In the genomic region with DNA sequence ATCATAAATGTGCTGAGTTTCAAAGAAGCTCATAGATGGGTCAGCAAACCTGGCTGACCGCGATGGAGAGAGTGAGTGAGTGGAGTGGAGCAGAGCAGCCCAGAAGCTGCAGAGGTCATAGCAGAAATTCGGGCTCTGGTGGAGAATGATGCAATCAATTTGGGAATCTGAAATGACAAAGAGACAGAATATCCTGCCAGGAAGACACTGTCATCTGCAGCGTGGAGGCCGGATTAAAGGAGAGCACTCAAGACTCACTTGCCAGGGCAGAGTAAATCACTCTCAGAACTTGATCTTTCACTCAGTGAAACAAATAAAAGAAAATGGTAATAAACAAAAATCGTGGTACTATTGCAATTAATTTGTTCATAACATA, we compare ENCODE assay signal across 20 cellular contexts.
DNase-seq lines count a peak whose midpoint lies in the region; ATAC-seq and TF ChIP-seq lines count a peak whose summit lies in the region.
"Had no signal": no experiment of that assay in that cellular context is flagged by ENCODE, and none has a peak within 500 bp of the region (broad histone marks: within the 10 kb centered on the region; RNA-seq: fewer than 3 reads in every experiment).

No MANE protein-coding gene starts in this region.

- peaks cover 0 to 3% (median 0%) of the 10 kb centered on the region in 3 experiments; a peak in 1 of 7 replicates for H3K36me3 Mint-ChIP-seq in H9 (ENCODE audit: insufficient read depth in 1 of 3, low read depth in 3 of 3)
- no peaks in the 10 kb centered on the region for H3K36me3 Mint-ChIP-seq in activated T-helper 2 cell treated with anti-CD3 and anti-CD28 coated beads, Interferon-gamma antibody, Interleukin-2, Interleukin-4, amounts not matched to agents 10 μg/mL and 5 μg/mL and 100 μg/mL, durations not matched to agents 14 hours and 24 hours and 36 hours (ENCODE audit: low read depth)

- H3K23me2 ChIP-seq in H9 (ENCODE audit: insufficient read length, low read depth, low read length, poor library complexity, severe bottlenecking) = no peaks in the 10 kb centered on the region

- H3K9me3 Mint-ChIP-seq in H9 = peaks cover 0 to 3% of the 10 kb centered on the region in 2 experiments; a peak in 2 of 5 replicates
- no peaks in the 10 kb centered on the region for H3K9me3 Mint-ChIP-seq in activated T-helper 2 cell treated with anti-CD3 and anti-CD28 coated beads, Interferon-gamma antibody, Interleukin-2, Interleukin-4, amounts not matched to agents 10 μg/mL and 5 μg/mL and 100 μg/mL, durations not matched to agents 14 hours and 24 hours and 36 hours
- H3K9me3 Mint-ChIP-seq: activated T-cell treated with anti-CD3 and anti-CD28 coated beads, Interleukin-2, amount 50 U/mL, for 72 hours had no signal

- H3K9ac ChIP-seq in H9 (ENCODE audit: extremely low read depth, insufficient read length, low read length) (no peak overlapping the region), liver (ENCODE audit: low read depth in 1 of 2, low read length in 2 of 2) (no peak overlapping the region)

- no peak overlapping the region for H4K91ac ChIP-seq in H9 (ENCODE audit: insufficient read length, low read depth, low read length)

- no peaks in the 10 kb centered on the region for H3K27me3 Mint-ChIP-seq in H9 (ENCODE audit: low read depth)
- H3K27me3 Mint-ChIP-seq in activated T-helper 2 cell treated with anti-CD3 and anti-CD28 coated beads, Interferon-gamma antibody, Interleukin-2, Interleukin-4, amounts not matched to agents 10 μg/mL and 5 μg/mL and 100 μg/mL, durations not matched to agents 14 hours and 24 hours and 36 hours (ENCODE audit: low read depth) = peaks cover 31% of the 10 kb centered on the region

- no peak for TF ChIP-seq CTCF in H9 (conservative IDR thresholded peaks at IDR 0.05)
- no peak for TF ChIP-seq CTCF in WERI-Rb-1 (IDR thresholded peaks at IDR 0.05; ENCODE audit: low read depth, low read length)
- no peak for TF ChIP-seq CTCF in liver (IDR thresholded peaks at IDR 0.05; ENCODE audit: low read depth, low read length, missing input control)

- H3T11ph ChIP-seq in H9 (ENCODE audit: low read length) = no peak overlapping the region

- no peak overlapping the region for H2BK15ac ChIP-seq in H9 (ENCODE audit: low read depth, low read length)

- H3K18ac ChIP-seq in H9 (ENCODE audit: insufficient read length, low read depth, low read length) = no peak overlapping the region

- no peak overlapping the region for H2AFZ ChIP-seq in H9 (ENCODE audit: low read length)

- peak overlapping the region in 2 of 3 experiments; percentile 9 to 25; a peak in 3 of 7 replicates for H3K27ac Mint-ChIP-seq in H9
- H3K27ac Mint-ChIP-seq in activated T-helper 2 cell treated with anti-CD3 and anti-CD28 coated beads, Interferon-gamma antibody, Interleukin-2, Interleukin-4, amounts not matched to agents 10 μg/mL and 5 μg/mL and 100 μg/mL, durations not matched to agents 14 hours and 24 hours and 36 hours = no peak overlapping the region
- H3K27ac Mint-ChIP-seq: activated T-cell treated with anti-CD3 and anti-CD28 coated beads, Interleukin-2, amount 50 U/mL, for 72 hours had no signal

- H3K14ac ChIP-seq in H9 (ENCODE audit: insufficient read depth, low read length) = no peak overlapping the region

- WGBS in H9 (ENCODE audit: extremely low coverage, insufficient read length, low lambda C conversion rate) = no CpG with 5 or more reads among the region's 6 CpGs
- WGBS in liver = 38% methylated on average over 6 of the region's 6 CpGs

- no peak overlapping the region for H3K4me2 ChIP-seq in H9 (ENCODE audit: insufficient read depth, insufficient read length, low read length)

- H3K79me1 ChIP-seq in H9 (ENCODE audit: insufficient read depth, low read depth, low read length, poor library complexity, severe bottlenecking) = no peaks in the 10 kb centered on the region

- peak in 1 of 2 donors; percentile 53 for TF ChIP-seq RAD21 in liver (IDR thresholded peaks at IDR 0.05)

- intact Hi-C loops in activated T-helper 2 cell treated with anti-CD3 and anti-CD28 coated beads, Interferon-gamma antibody, Interleukin-2, Interleukin-4, amounts not matched to agents 10 μg/mL and 5 μg/mL and 100 μg/mL, durations not matched to agents 14 hours and 24 hours and 36 hours (cut with micrococcal nuclease) = no loop called here
- intact Hi-C loops in Right ventricle myocardium inferior (cut with DNase I) = loop anchor here (10.0 kb wide), 1 partner anchor 227 kb away; no protein-coding TSS in a partner anchor

- no peak overlapping the region for H2BK120ac ChIP-seq in H9 (ENCODE audit: low read depth, low read length, poor library complexity, severe bottlenecking)

- H4K8ac ChIP-seq in H9 (replicated peaks; ENCODE audit: insufficient read length, low read depth, low read length) = no peak overlapping the region

- H4K20me1 ChIP-seq in H9 (ENCODE audit: control insufficient read depth, insufficient read depth, insufficient read length) = no peaks in the 10 kb centered on the region

- H3K27me3 ChIP-seq in H9 (ENCODE audit: insufficient read depth, low read length) (no peaks in the 10 kb centered on the region), WERI-Rb-1 (ENCODE audit: insufficient read depth, low read depth, severe bottlenecking) (no peaks in the 10 kb centered on the region), liver (ENCODE audit: control insufficient read depth in 4 of 4, insufficient read depth in 4 of 4, low read length in 3 of 4) (no peaks in the 10 kb centered on the region)
- H3K27me3 ChIP-seq: uterus had no signal

- no peak overlapping the region for H3K27ac ChIP-seq in H9 (ENCODE audit: insufficient read length, low read depth, low read length)
- peak overlapping the region; percentile 60 for H3K27ac ChIP-seq in WERI-Rb-1
- peak overlapping the region; percentile 14 to 52 for H3K27ac ChIP-seq in liver (ENCODE audit: low read depth in 1 of 2, low read length in 2 of 2)
- H3K27ac ChIP-seq: epithelial cell of prostate, uterus had no signal

- no peak overlapping the region for H3K56ac ChIP-seq in H9 (ENCODE audit: insufficient read length, low read depth, low read length)

- H3K4me1 ChIP-seq in H9 (ENCODE audit: insufficient read depth, low read length) (peaks cover 5% of the 10 kb centered on the region; the same call in 1 of the 2 replicates), liver (ENCODE audit: control insufficient read depth in 4 of 4, insufficient read depth in 4 of 4, low read length in 3 of 4) (peaks cover 0 to 22% (median 16%) of the 10 kb centered on the region in 4 donors)
- H3K4me1 ChIP-seq: HAP-1, uterus had no signal

- ATAC-seq in HG03442 (IDR thresholded peaks at IDR 0.05; ENCODE audit: unreplicated experiment) (no peak), Right ventricle myocardium inferior (no peak)
- ATAC-seq: activated T-cell treated with anti-CD3 and anti-CD28 coated beads, Interleukin-2, amount 50 U/mL, for 72 hours; stimulated activated naive CD8-positive, alpha-beta T cell treated with anti-CD3 and anti-CD28 coated beads, Interleukin-15, Interleukin-2, amounts not matched to agents 100 U/mL and 50 U/mL, for 24 hours had no signal

- H3K79me2 ChIP-seq in H9 (ENCODE audit: insufficient read depth, low read length) = no peaks in the 10 kb centered on the region

- no peak overlapping the region for H2BK12ac ChIP-seq in H9 (ENCODE audit: insufficient read length, low read depth, low read length)

- H3K36me3 ChIP-seq in WERI-Rb-1 (no peaks in the 10 kb centered on the region), liver (ENCODE audit: control insufficient read depth in 4 of 4, insufficient read depth in 3 of 4, low read depth in 1 of 4, low read length in 3 of 4) (no peaks in the 10 kb centered on the region)
- H3K36me3 ChIP-seq: HAP-1, uterus had no signal

- peaks cover 10 to 13% of the 10 kb centered on the region in 2 experiments for H3K4me1 Mint-ChIP-seq in H9
- no peaks in the 10 kb centered on the region for H3K4me1 Mint-ChIP-seq in activated T-helper 2 cell treated with anti-CD3 and anti-CD28 coated beads, Interferon-gamma antibody, Interleukin-2, Interleukin-4, amounts not matched to agents 10 μg/mL and 5 μg/mL and 100 μg/mL, durations not matched to agents 14 hours and 24 hours and 36 hours (ENCODE audit: low read depth)

- DNase-seq in AG20443 (ENCODE audit: low spot score) (peak; percentile 76), H9 (no peak), WERI-Rb-1 (peak; percentile 77), T-helper 9 cell (no peak), Right ventricle myocardium inferior (ENCODE audit: missing footprints) (no peak)
- DNase-seq in activated T-helper 2 cell treated with anti-CD3 and anti-CD28 coated beads, Interferon-gamma antibody, Interleukin-2, Interleukin-4, amounts not matched to agents 10 μg/mL and 5 μg/mL and 100 μg/mL, durations not matched to agents 14 hours and 24 hours and 36 hours (ENCODE audit: low spot score) = no peak
- DNase-seq: activated T-cell treated with anti-CD3 and anti-CD28 coated beads, Interleukin-2, amount 50 U/mL, for 72 hours; amygdala; head of caudate nucleus; islet precursor cell; KBM-7; NCI-H1436 treated with DMSO at 0.1 percent for 48 hours; NCI-H774; stimulated activated naive CD8-positive, alpha-beta T cell treated with anti-CD3 and anti-CD28 coated beads, Interleukin-15, Interleukin-2, amounts not matched to agents 100 U/mL and 50 U/mL, for 24 hours; T1000; uterus had no signal

- no peak overlapping the region for H2BK5ac ChIP-seq in H9 (ENCODE audit: insufficient read length, low read length)

- no peak overlapping the region for H2BK20ac ChIP-seq in H9 (ENCODE audit: low read depth, low read length, poor library complexity, severe bottlenecking)

- no peak overlapping the region for H2AK5ac ChIP-seq in H9 (ENCODE audit: insufficient read length, low read length)

- H3K9me3 ChIP-seq in H9 (ENCODE audit: control insufficient read depth, low read depth, low read length) (no peaks in the 10 kb centered on the region), WERI-Rb-1 (ENCODE audit: severe bottlenecking) (no peaks in the 10 kb centered on the region), liver (ENCODE audit: control insufficient read depth in 4 of 4, low read length in 3 of 4) (no peaks in the 10 kb centered on the region)
- H3K9me3 ChIP-seq: HAP-1, uterus had no signal

- H3K23ac ChIP-seq in H9 (ENCODE audit: insufficient read length, low read depth, low read length) = no peak overlapping the region

- no peak overlapping the region for H3K4me3 Mint-ChIP-seq in H9
- H3K4me3 Mint-ChIP-seq in activated T-helper 2 cell treated with anti-CD3 and anti-CD28 coated beads, Interferon-gamma antibody, Interleukin-2, Interleukin-4, amounts not matched to agents 10 μg/mL and 5 μg/mL and 100 μg/mL, durations not matched to agents 14 hours and 24 hours and 36 hours (ENCODE audit: low read depth) = no peak overlapping the region
- H3K4me3 Mint-ChIP-seq: activated T-cell treated with anti-CD3 and anti-CD28 coated beads, Interleukin-2, amount 50 U/mL, for 72 hours had no signal

- no peak overlapping the region for H4K5ac ChIP-seq in H9 (ENCODE audit: insufficient read length, low read depth, low read length)

- H3K4ac ChIP-seq in H9 (ENCODE audit: low read depth, low read length) = no peak overlapping the region

- no peak overlapping the region for H3K4me3 ChIP-seq in WERI-Rb-1 (ENCODE audit: low read depth, low read length)
- H3K4me3 ChIP-seq in liver (ENCODE audit: low read depth in 1 of 3, low read length in 3 of 3) = no peak overlapping the region
- H3K4me3 ChIP-seq: HAP-1, uterus had no signal

Comparison
In these comparisons a context has a peak if more than half of its experiments do, and no peak if none do; other contexts are left out.
1. DNase-seq: peak in AG20443 (single experiment) and WERI-Rb-1 (single experiment); none in H9 (single experiment), activated T-helper 2 cell treated with anti-CD3 and anti-CD28 coated beads, Interferon-gamma antibody, Interleukin-2, Interleukin-4, amounts not matched to agents 10 μg/mL and 5 μg/mL and 100 μg/mL, durations not matched to agents 14 hours and 24 hours and 36 hours (single experiment), T-helper 9 cell (single experiment) and Right ventricle myocardium inferior (single experiment).